20 cellular contexts compared by ENCODE assay signal in the genomic region with DNA sequence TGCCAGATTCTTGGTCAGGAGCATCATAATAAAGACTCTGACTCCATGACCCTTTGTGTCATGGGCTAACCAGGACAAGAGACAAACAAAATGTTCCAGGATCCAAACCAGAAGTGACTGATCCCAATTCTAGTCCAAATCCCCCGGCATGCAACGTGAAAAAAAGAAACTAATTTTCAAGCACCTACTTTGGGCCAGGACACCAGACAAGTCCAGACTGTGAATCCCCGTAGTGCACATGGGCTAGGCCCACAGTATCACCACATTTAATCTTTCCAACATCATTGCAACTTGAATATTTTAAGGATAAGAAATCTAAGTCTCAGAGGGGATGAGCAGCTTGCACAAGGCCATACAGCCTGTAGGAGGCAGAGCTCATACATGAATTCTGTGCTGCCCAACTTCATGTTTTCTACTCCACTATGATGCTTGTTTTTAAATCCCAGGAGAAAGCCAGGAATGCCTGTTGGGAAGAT.
A peak's percentile ranks its signal among the peaks of the same experiment; 100 is the strongest.
DNase-seq lines count a peak whose midpoint lies in the region; ATAC-seq and TF ChIP-seq lines count a peak whose summit lies in the region.
"Had no signal": no experiment of that assay in that cellular context is flagged by ENCODE, and none has a peak within 500 bp of the region (broad histone marks: within the 10 kb centered on the region; RNA-seq: fewer than 3 reads in every experiment).

No MANE protein-coding gene starts in this region.

- intact Hi-C loops in Panc1 (cut with micrococcal nuclease; ENCODE audit: unreplicated experiment): no loop called here
- intact Hi-C loops in left lung (cut with DNase I): no loop called here

- no peaks in the 10 kb centered on the region for H3K4me1 ChIP-seq in Panc1 (ENCODE audit: control insufficient read depth, insufficient read depth, low read length)
- H3K4me1 ChIP-seq in left lung: no peaks in the 10 kb centered on the region
- peaks cover 0 to 46% (median 0%) of the 10 kb centered on the region in 4 donors for H3K4me1 ChIP-seq in tibial nerve
- H3K4me1 ChIP-seq: A549, colonic mucosa had no signal

- WGBS in tibial nerve, 2 donors: 51 to 64% methylated on average over 3 of the region's 3 CpGs

- no peak for ATAC-seq in Panc1
- ATAC-seq in left lung: peak; percentile 41
- ATAC-seq: A549; CD8-positive, alpha-beta T cell had no signal

- CTCF ChIA-PET in Panc1 (lab: Charles Lee): no interaction called here

- H3K4me3 ChIP-seq in Panc1 (ENCODE audit: low read depth in 2 of 2, low read length in 2 of 2) (no peak overlapping the region), left lung (no peak overlapping the region), tibial nerve (no peak overlapping the region)
- H3K4me3 ChIP-seq: A549, colonic mucosa, skin epidermis had no signal

- H3K36me3 ChIP-seq in Panc1 (ENCODE audit: control insufficient read depth, insufficient read depth, low read length) (no peaks in the 10 kb centered on the region), left lung (no peaks in the 10 kb centered on the region), tibial nerve (no peaks in the 10 kb centered on the region)
- H3K36me3 ChIP-seq: colonic mucosa had no signal

- H3K27me3 ChIP-seq in Panc1 (ENCODE audit: control insufficient read depth, insufficient read depth, low read length) (peaks cover 13% of the 10 kb centered on the region), left lung (no peaks in the 10 kb centered on the region), tibial nerve (no peaks in the 10 kb centered on the region)
- H3K27me3 ChIP-seq: colonic mucosa had no signal

- H3K27ac ChIP-seq in Panc1 (ENCODE audit: low read length): no peak overlapping the region
- H3K27ac ChIP-seq in left lung: no peak overlapping the region
- peak overlapping the region in 2 of 4 donors; percentile 70 to 72 for H3K27ac ChIP-seq in tibial nerve
- H3K27ac ChIP-seq: A549, colonic mucosa, RWPE1 had no signal

- TF ChIP-seq CTCF in Panc1 (IDR thresholded peaks at IDR 0.05): 0 out of 2 replicates have a peak, but pooled peaks have one; percentile 31
- TF ChIP-seq CTCF in left lung (IDR thresholded peaks at IDR 0.05): no peak
- peak in 3 of 5 experiments; percentile 26 to 39 (median 29) for TF ChIP-seq CTCF in tibial nerve (IDR thresholded peaks at IDR 0.05)

- POLR2A ChIA-PET in Panc1 (lab: Charles Lee): interaction anchor here (0.5 kb wide), 1 partner anchor 1598 kb away, joined by 16 read pairs; no protein-coding TSS in a partner anchor

- DNase-seq in NCI-H345 (lab: John Stamatoyannopoulos, UW): peak; percentile 2
- no peak for DNase-seq in NCI-H345 treated with DMSO at 0.1 percent for 48 hours (lab: John Stamatoyannopoulos, UW; ENCODE audit: unreplicated experiment)
- no peak for DNase-seq in Panc1 (ENCODE audit: low read depth, low spot score)
- DNase-seq in left lung: no peak
- peak in 1 of 2 donors; percentile 61 for DNase-seq in tibial nerve (ENCODE audit: low spot score in 2 of 2)
- no peak for DNase-seq in activated CD8-positive, alpha-beta memory T cell treated with anti-CD3 and anti-CD28 coated beads for 24 hours
- no peak for DNase-seq in NCI-H2107 treated with DMSO at 0.1 percent for 48 hours (lab: John Stamatoyannopoulos, UW; ENCODE audit: unreplicated experiment)
- DNase-seq in NCI-H187 (lab: John Stamatoyannopoulos, UW): no peak
- DNase-seq: activated B cell treated with CpG ODN at 0.5 μM for 24 hours; activated naive CD4-positive, alpha-beta T cell; CD8-positive, alpha-beta T cell; colonic mucosa; GDM1; immature natural killer cell; NCI-H1436 treated with DMSO at 0.1 percent for 48 hours; NCI-H774; T-helper 1 cell had no signal

- peak in 1 of 2 donors; percentile 71 for TF ChIP-seq EP300 in tibial nerve (IDR thresholded peaks at IDR 0.05)

- no peaks in the 10 kb centered on the region for H3K9me3 ChIP-seq in Panc1 (ENCODE audit: control insufficient read depth, insufficient read depth, low read depth, low read length)
- no peaks in the 10 kb centered on the region for H3K9me3 ChIP-seq in left lung
- no peaks in the 10 kb centered on the region for H3K9me3 ChIP-seq in tibial nerve
- H3K9me3 ChIP-seq: A549, colonic mucosa had no signal

- in situ Hi-C loops in Panc1 (cut with HindIII; ENCODE audit: low pct_unique_long_range_greater_than_20kb, low sequenced_read_pairs): no loop called here

- no peak for TF ChIP-seq POLR2A in tibial nerve (IDR thresholded peaks at IDR 0.05)

- BruUV-seq in Panc1 (replicated peaks; lab: Mats Ljungman, UMichigan): no TSS peak

Comparison
In these comparisons a context has a peak if more than half of its experiments do, and no peak if none do; other contexts are left out.
1. CTCF ChIP-seq: peak in Panc1 (single experiment) and tibial nerve (3 of 5); none in left lung (0 of 2).